21 cellular contexts compared by ENCODE assay signal in genomic region chr1:56417636-56418035, GRCh38.
A peak's percentile ranks its signal among the peaks of the same experiment; 100 is the strongest.
DNase-seq lines count a peak whose midpoint lies in the region; ATAC-seq, FAIRE-seq and TF ChIP-seq lines count a peak whose summit lies in the region.
"Had no signal": no experiment of that assay in that cellular context is flagged by ENCODE, and none has a peak within 500 bp of the region (broad histone marks: within the 10 kb centered on the region; RNA-seq: fewer than 3 reads in every experiment).

No MANE protein-coding gene starts in this region.

- CTCF ChIA-PET in H1 (lab: Charles Lee; ENCODE audit: partially characterized antibody), result interaction anchor here (1.7 to 4.5 kb wide), 2 partner anchors 8 to 167 kb away, joined by 13 to 30 read pairs; no protein-coding TSS in a partner anchor
- CTCF ChIA-PET in activated CD8-positive, alpha-beta T cell treated with anti-CD3 and anti-CD28 coated beads, Interleukin-2, amount 10 ng/mL, durations not matched to agents 7 days and 5 days (lab: Charles Lee), result no interaction called here

- H3K14ac ChIP-seq in H1 (ENCODE audit: insufficient read length), result no peak overlapping the region

- H3K4me3 Mint-ChIP-seq in activated CD8-positive, alpha-beta T cell treated with anti-CD3 and anti-CD28 coated beads, Interleukin-2, amount 10 ng/mL, durations not matched to agents 7 days and 5 days, result no peak overlapping the region
- H3K4me3 Mint-ChIP-seq: CD14-positive monocyte; T-helper 2 cell treated with Interferon-gamma antibody and Interleukin-4, amounts not matched to agents 5 μg/mL and 100 μg/mL, for 36 hours had no signal

- no peak overlapping the region for H2BK20ac ChIP-seq in H1 (ENCODE audit: low read length)

- ATAC-seq in heart right ventricle (peak in 2 of 8 donors; percentile 28 to 48), Right ventricle myocardium inferior (no peak), body of pancreas (no peak)
- ATAC-seq in activated CD8-positive, alpha-beta T cell treated with anti-CD3 and anti-CD28 coated beads, Interleukin-2, amount 10 ng/mL, durations not matched to agents 7 days and 5 days, result no peak
- ATAC-seq: psoas muscle, SK-N-SH treated with all-trans-retinoic acid at 6 μM for 48 hours had no signal

- H3K27ac ChIP-seq in heart right ventricle (peak overlapping the region in 7 of 10 donors; percentile 55 to 73 (median 58)), H1 (ENCODE audit: low read depth, low read length) (no peak overlapping the region), body of pancreas (no peak overlapping the region)
- H3K27ac ChIP-seq: psoas muscle had no signal

- no peak overlapping the region for H2BK12ac ChIP-seq in H1 (ENCODE audit: low read depth, low read length)

- no peak for TF ChIP-seq CTCF in heart right ventricle (IDR thresholded peaks at IDR 0.05)
- TF ChIP-seq CTCF in H1 (IDR thresholded peaks at IDR 0.05; ENCODE audit: control extremely low read depth in 1 of 3, insufficient read depth in 1 of 3, low read depth in 1 of 3, low read length in 3 of 3), result no peak
- TF ChIP-seq CTCF in body of pancreas (IDR thresholded peaks at IDR 0.05), result no peak

- POLR2A ChIA-PET in H1 (lab: Charles Lee; ENCODE audit: partially characterized antibody), result no interaction called here
- POLR2A ChIA-PET in activated CD8-positive, alpha-beta T cell treated with anti-CD3 and anti-CD28 coated beads, Interleukin-2, amount 10 ng/mL, durations not matched to agents 7 days and 5 days (lab: Charles Lee), result no interaction called here

- H3K4ac ChIP-seq in H1 (replicated peaks; ENCODE audit: insufficient read length, low read depth, low read length), result no peak overlapping the region

- H3K36me3 ChIP-seq in heart right ventricle (no peaks in the 10 kb centered on the region), H1 (ENCODE audit: control insufficient read depth in 2 of 4, insufficient read depth in 4 of 4, low read length in 3 of 4) (no peaks in the 10 kb centered on the region), body of pancreas (replicated peaks in 1 of 2; ENCODE audit: insufficient read depth in 1 of 2, low read depth in 2 of 2) (no peaks in the 10 kb centered on the region)

- H3K18ac ChIP-seq in H1 (ENCODE audit: extremely low read depth, low read length), result no peak overlapping the region

- no peak overlapping the region for H4K91ac ChIP-seq in H1 (replicated peaks; ENCODE audit: insufficient read length, low read length)

- no peaks in the 10 kb centered on the region for H4K20me1 ChIP-seq in H1 (replicated peaks in 1 of 2; ENCODE audit: control insufficient read depth in 1 of 2, insufficient read depth in 2 of 2, low read length in 2 of 2)

- H3K23ac ChIP-seq in H1 (ENCODE audit: insufficient read length), result no peak overlapping the region

- H3K23me2 ChIP-seq in H1 (ENCODE audit: low read depth, low read length), result no peaks in the 10 kb centered on the region; the same call in 1 of the 2 replicates

- H2BK15ac ChIP-seq in H1 (ENCODE audit: low read length), result no peak overlapping the region

- no peak overlapping the region for H2AK5ac ChIP-seq in H1 (ENCODE audit: low read depth, low read length)

- no peak overlapping the region for H3K4me2 ChIP-seq in H1 (ENCODE audit: insufficient read depth in 1 of 2, low read depth in 2 of 2, low read length in 2 of 2)

- no peaks in the 10 kb centered on the region for H3K4me1 Mint-ChIP-seq in activated CD8-positive, alpha-beta T cell treated with anti-CD3 and anti-CD28 coated beads, Interleukin-2, amount 10 ng/mL, durations not matched to agents 7 days and 5 days (ENCODE audit: low read depth)

- H3K56ac ChIP-seq in H1 (replicated peaks; ENCODE audit: insufficient read length, low read depth, low read length), result no peak overlapping the region

- TF ChIP-seq EP300 in H1 (IDR thresholded peaks at IDR 0.05; ENCODE audit: borderline replicate concordance in 1 of 2, low read depth in 2 of 2, low read length in 2 of 2), result no peak

- TF ChIP-seq POLR2A in H1 (IDR thresholded peaks at IDR 0.05; ENCODE audit: control extremely low read depth in 1 of 2, low read depth in 2 of 2, low read length in 2 of 2) (no peak), body of pancreas (IDR thresholded peaks at IDR 0.05) (no peak)

- H3K9me3 ChIP-seq in heart right ventricle, result no peaks in the 10 kb centered on the region
- H3K9me3 ChIP-seq in H1 (ENCODE audit: insufficient read depth in 2 of 2, low read depth in 1 of 2, low read length in 1 of 2), result no peaks in the 10 kb centered on the region
- H3K9me3 ChIP-seq in body of pancreas, result no peaks in the 10 kb centered on the region
- H3K9me3 ChIP-seq: psoas muscle had no signal

- H3K9me3 Mint-ChIP-seq in activated CD8-positive, alpha-beta T cell treated with anti-CD3 and anti-CD28 coated beads, Interleukin-2, amount 10 ng/mL, durations not matched to agents 7 days and 5 days (ENCODE audit: insufficient read depth), result no peaks in the 10 kb centered on the region
- H3K9me3 Mint-ChIP-seq: CD14-positive monocyte; T-helper 2 cell treated with Interferon-gamma antibody and Interleukin-4, amounts not matched to agents 5 μg/mL and 100 μg/mL, for 36 hours had no signal

- H4K8ac ChIP-seq in H1 (ENCODE audit: extremely low read depth, insufficient read depth, low read length), result no peak overlapping the region

- H3K4me1 ChIP-seq in heart right ventricle (peaks cover 5 to 54% (median 7%) of the 10 kb centered on the region in 9 donors), H1 (replicated peaks in 1 of 4; ENCODE audit: control insufficient read depth in 3 of 4, insufficient read depth in 4 of 4, low read length in 3 of 4) (no peaks in the 10 kb centered on the region), body of pancreas (peaks cover 38% of the 10 kb centered on the region)
- H3K4me1 ChIP-seq: psoas muscle had no signal

- no peaks in the 10 kb centered on the region for H3K27me3 Mint-ChIP-seq in activated CD8-positive, alpha-beta T cell treated with anti-CD3 and anti-CD28 coated beads, Interleukin-2, amount 10 ng/mL, durations not matched to agents 7 days and 5 days (ENCODE audit: low read depth)

- intact Hi-C loops in heart right ventricle (cut with DNase I), result loop anchor here in 4 of 10 donors (5.0 to 10.0 kb wide), 5 partner anchors 57 to 1040 kb away; partner anchors contain the start of gene PLPP3 (in 4 of the 4)
- intact Hi-C loops in Right ventricle myocardium inferior (cut with DNase I), result loop anchor here (5.0 kb wide), 3 partner anchors 85 to 225 kb away; partner anchors contain the start of gene PLPP3
- intact Hi-C loops in body of pancreas (cut with DNase I), result no loop called here

- no peak overlapping the region for H3K9ac ChIP-seq in H1 (replicated peaks in 1 of 4; ENCODE audit: extremely low read depth in 1 of 4, low read depth in 3 of 4, low read length in 3 of 4)

- no peak for TF ChIP-seq RAD21 in H1 (IDR thresholded peaks at IDR 0.05 in 1 of 2, conservative IDR thresholded peaks at IDR 0.05 in 1 of 2; ENCODE audit: low read depth in 2 of 2, low read length in 2 of 2)

- DNase-seq in heart right ventricle (no peak), Right ventricle myocardium inferior (ENCODE audit: missing footprints) (no peak), H1 (ENCODE audit: low read depth in 1 of 2, low spot score in 2 of 2) (no peak), lung microvascular endothelial cell (ENCODE audit: low read depth in 2 of 2) (peak; percentile 20 to 68), NCI-H1092 (lab: John Stamatoyannopoulos, UW) (no peak), body of pancreas (no peak), NCI-H510A treated with DMSO at 0.1 percent for 48 hours (lab: John Stamatoyannopoulos, UW) (no peak)
- DNase-seq in activated CD8-positive, alpha-beta T cell treated with anti-CD3 and anti-CD28 coated beads, Interleukin-2, amount 10 ng/mL, durations not matched to agents 7 days and 5 days, result no peak
- DNase-seq: head of caudate nucleus; NCI-H1105 treated with DMSO at 0.1 percent for 48 hours; NCI-H2081 treated with DMSO at 0.1 percent for 48 hours; NCI-H524; psoas muscle; RPMI8226; stimulated activated CD4-positive, alpha-beta T cell treated with anti-CD3 and anti-CD28 coated beads, Interleukin-2, amount 100 ng/mL, for 48 hours; stimulated activated naive CD4-positive, alpha-beta T cell treated with Interleukin-2 at 50 U/mL for 16 hours had no signal

- H3K4me3 ChIP-seq in heart right ventricle (no peak overlapping the region), H1 (ENCODE audit: extremely low read depth in 1 of 4, insufficient read depth in 2 of 4, low read depth in 3 of 4, low read length in 4 of 4) (no peak overlapping the region), body of pancreas (no peak overlapping the region)
- H3K4me3 ChIP-seq: psoas muscle had no signal

- H2AFZ ChIP-seq in H1 (ENCODE audit: low read length), result no peak overlapping the region

- H3K27me3 ChIP-seq in heart right ventricle (no peaks in the 10 kb centered on the region), H1 (replicated peaks in 1 of 4; ENCODE audit: control insufficient read depth in 3 of 4, extremely low read depth in 1 of 4, insufficient read depth in 3 of 4, low read length in 3 of 4) (no peaks in the 10 kb centered on the region; a peak in 1 of 7 replicates), body of pancreas (no peaks in the 10 kb centered on the region)

- H2BK5ac ChIP-seq in H1 (ENCODE audit: low read depth, low read length), result peak overlapping the region; percentile 30; the same call in 1 of the 2 replicates

- no peak overlapping the region for H2BK120ac ChIP-seq in H1 (replicated peaks; ENCODE audit: low read depth, low read length)

- no peaks in the 10 kb centered on the region for H3K79me2 ChIP-seq in H1 (ENCODE audit: control insufficient read depth in 1 of 2, insufficient read depth in 2 of 2, low read length in 2 of 2)

- no peak for FAIRE-seq in H1 (lab: Jason Lieb, UNC)
- FAIRE-seq: A204.1, D721Med had no signal

- H3K79me1 ChIP-seq in H1 (ENCODE audit: low read depth, low read length), result no peaks in the 10 kb centered on the region

- no peak overlapping the region for H3K27ac Mint-ChIP-seq in activated CD8-positive, alpha-beta T cell treated with anti-CD3 and anti-CD28 coated beads, Interleukin-2, amount 10 ng/mL, durations not matched to agents 7 days and 5 days
- H3K27ac Mint-ChIP-seq: T-helper 2 cell treated with Interferon-gamma antibody and Interleukin-4, amounts not matched to agents 5 μg/mL and 100 μg/mL, for 36 hours had no signal

- H4K5ac ChIP-seq in H1 (ENCODE audit: insufficient read length, low read depth, low read length), result no peak overlapping the region

- H3K36me3 Mint-ChIP-seq in activated CD8-positive, alpha-beta T cell treated with anti-CD3 and anti-CD28 coated beads, Interleukin-2, amount 10 ng/mL, durations not matched to agents 7 days and 5 days (ENCODE audit: low read depth), result no peaks in the 10 kb centered on the region
- H3K36me3 Mint-ChIP-seq: CD14-positive monocyte had no signal

- 66 to 75% methylated on average over 4 of the region's 4 CpGs for WGBS in heart right ventricle, 2 donors
- WGBS in H1 (ENCODE audit: extremely low coverage in 1 of 2, insufficient coverage in 1 of 2, insufficient read length in 1 of 2, insufficient replicate concordance in 2 of 2, low coverage in 1 of 2, low lambda C conversion rate in 2 of 2, missing lambda C conversion rate in 1 of 2), 2 experiments, result 91% methylated on average over 4 of the region's 4 CpGs; no CpG with 5 or more reads in 1 of the 2 experiments
- WGBS in body of pancreas, 2 donors, result 74 to 93% methylated on average over 4 of the region's 4 CpGs

TF ChIP-seq in H1, 55 proteins besides CTCF, POLR2A, EP300 and RAD21 (continues in another document):
- no peak for TF ChIP-seq TAF7 (optimal IDR thresholded peaks at IDR 0.05; ENCODE audit: borderline replicate concordance, low read depth, low read length)
- no peak for TF ChIP-seq BCL11A (IDR thresholded peaks at IDR 0.05; ENCODE audit: low read depth in 2 of 2, low read length in 2 of 2)

Comparison
In these comparisons a context has a peak if more than half of its experiments do, and no peak if none do; other contexts are left out.
1. DNase-seq: peak in lung microvascular endothelial cell (2 of 2); none in heart right ventricle (0 of 2), Right ventricle myocardium inferior (single experiment), H1 (0 of 2), activated CD8-positive, alpha-beta T cell treated with anti-CD3 and anti-CD28 coated beads, Interleukin-2, amount 10 ng/mL, durations not matched to agents 7 days and 5 days (single experiment), NCI-H1092 (single experiment), body of pancreas (0 of 4) and NCI-H510A treated with DMSO at 0.1 percent for 48 hours (single experiment).
2. H3K27ac ChIP-seq: peak in heart right ventricle (7 of 10); none in H1 (single experiment) and body of pancreas (0 of 4).